In genomic region chr12:121827351-121828099, GRCh38 we compare ENCODE assay signal across 34 cellular contexts. TPM values are rescaled to one million over a fixed set of nuclear protein-coding genes. Genes with fewer than 3 reads are reported as not detected.
DNase-seq lines count a peak whose midpoint lies in the region; ATAC-seq, FAIRE-seq and TF ChIP-seq lines count a peak whose summit lies in the region.
"Had no signal": no experiment of that assay in that cellular context is flagged by ENCODE, and none has a peak within 500 bp of the region (broad histone marks: within the 10 kb centered on the region; RNA-seq: fewer than 3 reads in every experiment).

No MANE protein-coding gene starts in this region.

- H2BK15ac ChIP-seq in H9 (ENCODE audit: low read depth, low read length) (no peak overlapping the region), mesendoderm (replicated peaks; ENCODE audit: low read depth) (no peak overlapping the region)

- no peak for DNase-seq in CD8-positive, alpha-beta T cell
- DNase-seq in H9 (peak; percentile 61), K562 (ENCODE audit: extremely low read depth in 1 of 4, low spot score in 3 of 4) (no peak), neural progenitor cell (ENCODE audit: low spot score) (no peak), mesendoderm (no peak)
- DNase-seq in effector CD4-positive, alpha-beta T cell: no peak
- DNase-seq: activated CD4-positive, alpha-beta memory T cell treated with anti-CD3 and anti-CD28 coated beads for 36 hours; activated CD4-positive, CD25-positive, alpha-beta regulatory T cell treated with anti-CD3 and anti-CD28 coated beads, Interleukin-2, amount 50 U/mL, for 72 hours; activated naive CD8-positive, alpha-beta T cell treated with anti-CD3 and anti-CD28 coated beads, Interleukin-2, amount 10 ng/mL, durations not matched to agents 7 days and 5 days; DMS153; foreskin fibroblast; IMR-90; left ventricle myocardium inferior; NCI-H1048; NCI-H187; NCI-H2171; NCI-H510A; nucleus accumbens; psoas muscle; sigmoid colon; stimulated activated CD4-positive, alpha-beta T cell treated with anti-CD3 and anti-CD28 coated beads, Interleukin-12 subunit alpha, Interleukin-12 subunit beta, amount 100 ng/mL, for 4 hours; stimulated activated CD4-positive, alpha-beta T cell treated with anti-CD3 and anti-CD28 coated beads, Interleukin-2, amount 100 ng/mL, for 48 hours had no signal

- H3K18ac ChIP-seq in H9 (ENCODE audit: insufficient read length, low read depth, low read length) (no peak overlapping the region), mesendoderm (ENCODE audit: low read length) (no peak overlapping the region)

- H3K79me2 ChIP-seq in H9 (ENCODE audit: insufficient read depth, low read length): no peaks in the 10 kb centered on the region
- H3K79me2 ChIP-seq in K562 (ENCODE audit: control insufficient read depth, insufficient read depth, low read length): no peaks in the 10 kb centered on the region
- no peaks in the 10 kb centered on the region for H3K79me2 ChIP-seq in neural progenitor cell (ENCODE audit: low read depth)
- no peaks in the 10 kb centered on the region for H3K79me2 ChIP-seq in mesendoderm (ENCODE audit: control insufficient read depth, insufficient read depth, low read length)

- TF ChIP-seq POLR2A in K562 (conservative IDR thresholded peaks at IDR 0.05): no peak

- H3K4ac ChIP-seq in H9 (ENCODE audit: low read depth, low read length): no peak overlapping the region
- no peak overlapping the region for H3K4ac ChIP-seq in mesendoderm (ENCODE audit: low read depth, low read length)

- H3K4me1 Mint-ChIP-seq in CD8-positive, alpha-beta T cell (ENCODE audit: low read depth): peaks cover 3% of the 10 kb centered on the region
- H3K4me1 Mint-ChIP-seq in H9 (peaks cover 0 to 8% of the 10 kb centered on the region in 2 experiments; a peak in 1 of 4 replicates), neural progenitor cell (no peaks in the 10 kb centered on the region)

- no peak overlapping the region for H3K4me3 Mint-ChIP-seq in CD8-positive, alpha-beta T cell
- H3K4me3 Mint-ChIP-seq in H9 (no peak overlapping the region), neural progenitor cell (no peak overlapping the region)
- H3K4me3 Mint-ChIP-seq: activated CD4-positive, alpha-beta memory T cell treated with anti-CD3 and anti-CD28 coated beads for 36 hours; activated naive CD8-positive, alpha-beta T cell treated with anti-CD3 and anti-CD28 coated beads, Interleukin-2, amount 10 ng/mL, durations not matched to agents 7 days and 5 days; activated T-helper 1 cell treated with anti-CD3 and anti-CD28 coated beads, Interleukin-12 subunit alpha, Interleukin-12 subunit beta, Interleukin-2, Interleukin-4 antibody, amounts not matched to agents 30 ng/mL and 10 ng/mL and 1 ng/mL, durations not matched to agents 14 hours and 24 hours and 36 hours; T-helper 1 cell treated with Interleukin-12 subunit alpha and Interleukin-12 subunit beta and Interleukin-4 antibody, amounts not matched to agents 30 μg/mL and 1 μg/mL, for 36 hours had no signal

- no peaks in the 10 kb centered on the region for H3K27me3 ChIP-seq in CD8-positive, alpha-beta T cell (ENCODE audit: insufficient read depth, low read length)
- no peaks in the 10 kb centered on the region for H3K27me3 ChIP-seq in H9 (ENCODE audit: insufficient read depth, low read length)
- no peaks in the 10 kb centered on the region for H3K27me3 ChIP-seq in K562 (ENCODE audit: control insufficient read depth in 2 of 2, insufficient read depth in 2 of 2, low read length in 2 of 2)
- no peaks in the 10 kb centered on the region for H3K27me3 ChIP-seq in neural progenitor cell
- no peaks in the 10 kb centered on the region for H3K27me3 ChIP-seq in mesendoderm (ENCODE audit: insufficient read depth, low read length, poor library complexity)
- H3K27me3 ChIP-seq: ascending aorta, esophagus muscularis mucosa, sigmoid colon, tibial nerve had no signal

- peaks cover 76% of the 10 kb centered on the region for H3K36me3 ChIP-seq in CD8-positive, alpha-beta T cell (ENCODE audit: insufficient read depth, low read length)
- H3K36me3 ChIP-seq in K562 (ENCODE audit: control insufficient read depth, insufficient read depth, low read length): peaks cover 85% of the 10 kb centered on the region
- no peaks in the 10 kb centered on the region for H3K36me3 ChIP-seq in neural progenitor cell
- H3K36me3 ChIP-seq in mesendoderm (ENCODE audit: control insufficient read depth, insufficient read depth, low read length): peaks cover 13% of the 10 kb centered on the region

- H2BK120ac ChIP-seq in H9 (ENCODE audit: low read depth, low read length, poor library complexity, severe bottlenecking) (no peak overlapping the region), mesendoderm (ENCODE audit: low read depth, low read length) (no peak overlapping the region)

- no peaks in the 10 kb centered on the region for H3K27me3 Mint-ChIP-seq in CD8-positive, alpha-beta T cell (ENCODE audit: low read depth)
- H3K27me3 Mint-ChIP-seq in H9 (ENCODE audit: low read depth): no peaks in the 10 kb centered on the region
- peaks cover 5% of the 10 kb centered on the region for H3K27me3 Mint-ChIP-seq in neural progenitor cell (ENCODE audit: insufficient read depth, low read depth)
- H3K27me3 Mint-ChIP-seq: activated CD4-positive, alpha-beta memory T cell treated with anti-CD3 and anti-CD28 coated beads for 36 hours; activated naive CD8-positive, alpha-beta T cell treated with anti-CD3 and anti-CD28 coated beads, Interleukin-2, amount 10 ng/mL, durations not matched to agents 7 days and 5 days had no signal

- BruUV-seq in K562 (replicated peaks; lab: Mats Ljungman, UMichigan): no TSS peak

- no peaks in the 10 kb centered on the region for H3K9me3 ChIP-seq in CD8-positive, alpha-beta T cell (ENCODE audit: low read length)
- H3K9me3 ChIP-seq in H9 (ENCODE audit: control insufficient read depth, low read depth, low read length): no peaks in the 10 kb centered on the region
- H3K9me3 ChIP-seq in K562 (replicated peaks; ENCODE audit: control insufficient read depth, insufficient read depth, low read depth, low read length): no peaks in the 10 kb centered on the region
- H3K9me3 ChIP-seq in neural progenitor cell (ENCODE audit: low read depth): no peaks in the 10 kb centered on the region
- H3K9me3 ChIP-seq: ascending aorta, esophagus muscularis mucosa, left ventricle myocardium inferior, psoas muscle, sigmoid colon, tibial nerve had no signal

- POLR2A ChIA-PET in CD8-positive, alpha-beta T cell (lab: Charles Lee): interaction anchor here (0.6 to 2.0 kb wide), 10 partner anchors 10 to 91 kb away, joined by 3 to 9 read pairs (median 3); partner anchors contain the start of genes PSMD9 and SETD1B
- POLR2A ChIA-PET in K562 (lab: Yijun Ruan, JAX): interaction anchor here (0.7 to 3.3 kb wide), 6 partner anchors 10 to 89 kb away, joined by 3 to 21 read pairs (median 8); no protein-coding TSS in a partner anchor

- in situ Hi-C loops in K562 (cut with MboI): loop anchor here (25.0 kb wide), 1 partner anchor 1560 kb away; the partner anchor contains the start of gene KMT5A

- no peak overlapping the region for H3T11ph ChIP-seq in H9 (ENCODE audit: low read length)

- no peak overlapping the region for H4K8ac ChIP-seq in H9 (replicated peaks; ENCODE audit: insufficient read length, low read depth, low read length)
- no peak overlapping the region for H4K8ac ChIP-seq in mesendoderm (ENCODE audit: low read depth, low read length)

- no peak overlapping the region for H2BK12ac ChIP-seq in H9 (ENCODE audit: insufficient read length, low read depth, low read length)

- intact Hi-C loops in CD8-positive, alpha-beta T cell (cut with DNase I, micrococcal nuclease): no loop called here
- intact Hi-C loops in K562 (cut with micrococcal nuclease): no loop called here

- no peaks in the 10 kb centered on the region for H4K20me1 ChIP-seq in H9 (ENCODE audit: control insufficient read depth, insufficient read depth, insufficient read length)
- no peaks in the 10 kb centered on the region; the same call in 1 of the 2 replicates for H4K20me1 ChIP-seq in K562 (replicated peaks; ENCODE audit: control insufficient read depth, insufficient read depth, low read length)
- H4K20me1 ChIP-seq in neural progenitor cell (ENCODE audit: low read depth): no peaks in the 10 kb centered on the region

- H3K23me2 ChIP-seq in H9 (ENCODE audit: insufficient read length, low read depth, low read length, poor library complexity, severe bottlenecking): no peaks in the 10 kb centered on the region

- H3K79me1 ChIP-seq in H9 (ENCODE audit: insufficient read depth, low read depth, low read length, poor library complexity, severe bottlenecking) (no peaks in the 10 kb centered on the region), mesendoderm (ENCODE audit: low read length) (no peaks in the 10 kb centered on the region)

- CTCF ChIA-PET in CD8-positive, alpha-beta T cell (lab: Charles Lee): interaction anchor here (0.9 to 45.9 kb wide), 3 partner anchors 11 to 41 kb away, joined by 3 to 2042 read pairs (median 24); partner anchors contain the start of genes RHOF and SETD1B
- CTCF ChIA-PET in K562 (lab: Yijun Ruan, JAX; ENCODE audit: low intra/inter-chr PET ratio): no interaction called here

- H3K23ac ChIP-seq in H9 (ENCODE audit: insufficient read length, low read depth, low read length) (no peak overlapping the region), mesendoderm (ENCODE audit: low read length) (no peak overlapping the region)

- H2AFZ ChIP-seq in H9 (ENCODE audit: low read length): no peak overlapping the region
- no peak overlapping the region for H2AFZ ChIP-seq in K562 (ENCODE audit: low read depth, low read length)
- H2AFZ ChIP-seq in neural progenitor cell (replicated peaks): no peak overlapping the region

- no peaks in the 10 kb centered on the region for H3K9me1 ChIP-seq in K562 (ENCODE audit: control insufficient read depth, insufficient read depth, low read length)

- no peak overlapping the region for H2BK20ac ChIP-seq in H9 (ENCODE audit: low read depth, low read length, poor library complexity, severe bottlenecking)

- H2BK5ac ChIP-seq in H9 (ENCODE audit: insufficient read length, low read length): no peak overlapping the region
- H2BK5ac ChIP-seq in mesendoderm (ENCODE audit: low read length): no peak overlapping the region

- no peak overlapping the region for H3K27ac ChIP-seq in CD8-positive, alpha-beta T cell (ENCODE audit: low read depth, low read length)
- H3K27ac ChIP-seq in H9 (ENCODE audit: insufficient read length, low read depth, low read length) (no peak overlapping the region), K562 (ENCODE audit: extremely low read depth, low read depth, low read length) (no peak overlapping the region), neural progenitor cell (no peak overlapping the region), mesendoderm (ENCODE audit: low read depth, low read length) (no peak overlapping the region)
- H3K27ac ChIP-seq: ascending aorta, coronary artery, esophagus muscularis mucosa, left ventricle myocardium inferior, psoas muscle, sigmoid colon, SK-N-MC, tibial nerve had no signal

- TF ChIP-seq EP300 in K562 (IDR thresholded peaks at IDR 0.05; ENCODE audit: low read length): no peak

- H3K9me3 Mint-ChIP-seq in CD8-positive, alpha-beta T cell: no peaks in the 10 kb centered on the region
- no peaks in the 10 kb centered on the region; a peak in 1 of 5 replicates for H3K9me3 Mint-ChIP-seq in H9
- H3K9me3 Mint-ChIP-seq in neural progenitor cell: no peaks in the 10 kb centered on the region
- H3K9me3 Mint-ChIP-seq: activated CD4-positive, alpha-beta memory T cell treated with anti-CD3 and anti-CD28 coated beads for 36 hours; activated naive CD8-positive, alpha-beta T cell treated with anti-CD3 and anti-CD28 coated beads, Interleukin-2, amount 10 ng/mL, durations not matched to agents 7 days and 5 days; activated T-helper 1 cell treated with anti-CD3 and anti-CD28 coated beads, Interleukin-12 subunit alpha, Interleukin-12 subunit beta, Interleukin-2, Interleukin-4 antibody, amounts not matched to agents 30 ng/mL and 10 ng/mL and 1 ng/mL, durations not matched to agents 14 hours and 24 hours and 36 hours; T-helper 1 cell treated with Interleukin-12 subunit alpha and Interleukin-12 subunit beta and Interleukin-4 antibody, amounts not matched to agents 30 μg/mL and 1 μg/mL, for 36 hours had no signal

- H3K27ac Mint-ChIP-seq in CD8-positive, alpha-beta T cell: peak overlapping the region; percentile 45
- H3K27ac Mint-ChIP-seq in H9 (peak overlapping the region in 1 of 3 experiments; percentile 19; a peak in 1 of 7 replicates), neural progenitor cell (peak overlapping the region; percentile 83)
- H3K27ac Mint-ChIP-seq: activated CD4-positive, alpha-beta memory T cell treated with anti-CD3 and anti-CD28 coated beads for 36 hours; activated naive CD8-positive, alpha-beta T cell treated with anti-CD3 and anti-CD28 coated beads, Interleukin-2, amount 10 ng/mL, durations not matched to agents 7 days and 5 days; activated T-helper 1 cell treated with anti-CD3 and anti-CD28 coated beads, Interleukin-12 subunit alpha, Interleukin-12 subunit beta, Interleukin-2, Interleukin-4 antibody, amounts not matched to agents 30 ng/mL and 10 ng/mL and 1 ng/mL, durations not matched to agents 14 hours and 24 hours and 36 hours; T-helper 1 cell treated with Interleukin-12 subunit alpha and Interleukin-12 subunit beta and Interleukin-4 antibody, amounts not matched to agents 30 μg/mL and 1 μg/mL, for 36 hours had no signal

- H4K5ac ChIP-seq in H9 (ENCODE audit: insufficient read length, low read depth, low read length) (no peak overlapping the region), mesendoderm (ENCODE audit: low read length) (no peak overlapping the region)

- H4K91ac ChIP-seq in H9 (ENCODE audit: insufficient read length, low read depth, low read length): no peak overlapping the region

- H2AK5ac ChIP-seq in H9 (ENCODE audit: insufficient read length, low read length) (no peak overlapping the region), mesendoderm (ENCODE audit: low read length) (no peak overlapping the region)

- TF ChIP-seq CTCF in CD8-positive, alpha-beta T cell (IDR thresholded peaks at IDR 0.05): no peak
- TF ChIP-seq CTCF in H9 (conservative IDR thresholded peaks at IDR 0.05): peak; percentile 25; the same call in 1 of the 3 replicates
- TF ChIP-seq CTCF in K562 (IDR thresholded peaks at IDR 0.05 in 2 of 3, conservative IDR thresholded peaks at IDR 0.05 in 1 of 3; ENCODE audit: insufficient read depth in 2 of 3, low read depth in 1 of 3, low read length in 3 of 3): no peak
- no peak for TF ChIP-seq CTCF in neural progenitor cell (IDR thresholded peaks at IDR 0.05)

- H3K14ac ChIP-seq in H9 (ENCODE audit: insufficient read depth, low read length): no peak overlapping the region

- TF ChIP-seq RAD21 in K562 (CRISPR knock-in tag; conservative IDR thresholded peaks at IDR 0.05 in 1 of 2, IDR thresholded peaks at IDR 0.05 in 1 of 2): no peak

- no peak overlapping the region for H3K4me3 ChIP-seq in CD8-positive, alpha-beta T cell (ENCODE audit: low read depth, low read length)
- no peak overlapping the region for H3K4me3 ChIP-seq in K562
- no peak overlapping the region for H3K4me3 ChIP-seq in neural progenitor cell
- H3K4me3 ChIP-seq in mesendoderm (ENCODE audit: low read length): no peak overlapping the region
- H3K4me3 ChIP-seq: ascending aorta, coronary artery, esophagus muscularis mucosa, left ventricle myocardium inferior, psoas muscle, sigmoid colon, SK-N-MC, tibial nerve had no signal

- no peak overlapping the region for H3K56ac ChIP-seq in H9 (ENCODE audit: insufficient read length, low read depth, low read length)
- H3K56ac ChIP-seq in mesendoderm (ENCODE audit: low read length): no peak overlapping the region

- no peaks in the 10 kb centered on the region for H3F3A ChIP-seq in neural progenitor cell (ENCODE audit: low read depth)

- H3K36me3 Mint-ChIP-seq in CD8-positive, alpha-beta T cell: peaks cover 87% of the 10 kb centered on the region
- H3K36me3 Mint-ChIP-seq in H9 (ENCODE audit: insufficient read depth in 1 of 3, low read depth in 3 of 3): peaks cover 23 to 77% (median 61%) of the 10 kb centered on the region in 3 experiments; a peak in 6 of 7 replicates
- H3K36me3 Mint-ChIP-seq in neural progenitor cell: peaks cover 27% of the 10 kb centered on the region

- H3K4me1 ChIP-seq in CD8-positive, alpha-beta T cell (ENCODE audit: insufficient read depth, low read length): no peaks in the 10 kb centered on the region
- no peaks in the 10 kb centered on the region for H3K4me1 ChIP-seq in H9 (ENCODE audit: insufficient read depth, low read length)
- peaks cover 0 to 25% of the 10 kb centered on the region in 2 experiments; a peak in 2 of 5 replicates for H3K4me1 ChIP-seq in K562 (replicated peaks in 1 of 2; ENCODE audit: control insufficient read depth in 2 of 2, insufficient read depth in 2 of 2, low read length in 2 of 2)
- H3K4me1 ChIP-seq in neural progenitor cell: no peaks in the 10 kb centered on the region
- no peaks in the 10 kb centered on the region for H3K4me1 ChIP-seq in mesendoderm (ENCODE audit: control insufficient read depth, low read depth, low read length)
- H3K4me1 ChIP-seq: ascending aorta had no signal

- FAIRE-seq in K562 (lab: Jason Lieb, UNC): no peak
- FAIRE-seq: GM12892, islet of Langerhans had no signal

- no peak for ATAC-seq in CD8-positive, alpha-beta T cell
- ATAC-seq in K562 (no peak), HG02981 (IDR thresholded peaks at IDR 0.05; ENCODE audit: unreplicated experiment) (no peak)
- ATAC-seq: psoas muscle had no signal

- H3K9ac ChIP-seq in H9 (ENCODE audit: extremely low read depth, insufficient read length, low read length) (no peak overlapping the region), K562 (ENCODE audit: insufficient read depth in 1 of 2, low read depth in 2 of 2, low read length in 2 of 2) (no peak overlapping the region; a peak in 1 of 4 replicates), neural progenitor cell (no peak overlapping the region), mesendoderm (ENCODE audit: low read length) (no peak overlapping the region)

- no CpG with 5 or more reads among the region's 48 CpGs for WGBS in H9 (ENCODE audit: extremely low coverage, insufficient read length, low lambda C conversion rate)
- WGBS in K562 (ENCODE audit: insufficient coverage, low coverage, missing lambda C conversion rate): 96% methylated on average over 34 of the region's 48 CpGs
- WGBS in mesendoderm (ENCODE audit: extremely low coverage, insufficient coverage, low lambda C conversion rate): no CpG with 5 or more reads among the region's 48 CpGs

- H3K4me2 ChIP-seq in H9 (ENCODE audit: insufficient read depth, insufficient read length, low read length) (no peak overlapping the region), K562 (ENCODE audit: insufficient read depth, low read length) (no peak overlapping the region), neural progenitor cell (no peak overlapping the region), mesendoderm (ENCODE audit: low read length) (no peak overlapping the region)

RNA-seq across cellular contexts. Expression of gene SETD1B, which starts 23.7 kb away (rescaled TPM):
- total RNA-seq in CD8-positive, alpha-beta T cell: 100 to 1,000 TPM; 181 to 190 TPM
- 38.2 and 40.4 TPM in 2 replicates for total RNA-seq in H9 (2021)
- 15.2 and 26.5 TPM in 2 replicates for total RNA-seq in K562 (2011; cell fraction: chromatin; rRNA removed; ENCODE audit: low replicate concordance)
- total RNA-seq in K562 (2011; cell fraction: nucleolus; rRNA removed): 12.8 and 13.4 TPM in 2 replicates
- 10.8 and 11.7 TPM in 2 replicates for total RNA-seq in K562 (2011; cell fraction: nucleoplasm; rRNA removed)
- 2.9 and 4.7 TPM in 2 replicates for total RNA-seq in K562 (2014; rRNA removed)
- total RNA-seq in K562 (2014; rRNA removed; fragmentation: Illumina TruSeq; extraction: Trizol): 0.99 and 1.4 TPM in 2 replicates
- total RNA-seq in K562 (2015; rRNA removed; fragmentation: Illumina TruSeq; extraction: Trizol): 2.1 and 3.1 TPM in 2 replicates
- total RNA-seq in K562 (2021): 23.6 and 26.6 TPM in 2 replicates
- polyA plus RNA-seq in K562 (2011; rRNA removed): 0.77 and 1.1 TPM in 2 replicates
- polyA plus RNA-seq in K562 (2011; cell fraction: cytosol; rRNA removed): 0.75 and 1.0 TPM in 2 replicates
- polyA plus RNA-seq in K562 (2011; cell fraction: nucleus; rRNA removed): 4.0 and 7.0 TPM in 2 replicates
- 8.4 and 8.6 TPM in 2 replicates for polyA plus RNA-seq in K562 (2012)
- polyA plus RNA-seq in K562 (2014; fragmentation: Illumina TruSeq; extraction: Trizol): 6.1 and 10.6 TPM in 2 replicates
- polyA plus RNA-seq in K562 (2014; fragmentation: Nextera tagmentation; extraction: Ambion mirVana): 1 to 10 TPM in 1 of 2 experiments, under 1 TPM in 1; 0.48 to 2.3 TPM
- 6.9 and 7.1 TPM in 2 replicates for polyA plus RNA-seq in K562 (2014; rRNA removed)
- 1.2 and 1.3 TPM in 2 replicates for polyA minus RNA-seq in K562 (2011; rRNA and poly(A)+ RNA removed)
- 5.6 and 7.3 TPM in 2 replicates for polyA minus RNA-seq in K562 (2011; cell fraction: cytosol; rRNA and poly(A)+ RNA removed)
- 2.8 and 3.1 TPM in 2 replicates for polyA minus RNA-seq in K562 (2011; cell fraction: nucleus; rRNA and poly(A)+ RNA removed)
- 1.8 and 4.4 TPM in 2 replicates for total RNA-seq in neural progenitor cell (ENCODE audit: low replicate concordance)
- 11.4 TPM for polyA plus RNA-seq in mesendoderm (2013, experiment 1 of 2)
- 11.6 TPM for polyA plus RNA-seq in mesendoderm (2013, experiment 2 of 2)

RNA-seq across cellular contexts. Expression of gene HPD, which starts 31.1 kb away (rescaled TPM):
- not detected for total RNA-seq in CD8-positive, alpha-beta T cell
- 0.22 TPM in 1 of 2 replicates, not detected in the other for total RNA-seq in H9 (2021)
- total RNA-seq in K562 (2011; cell fraction: chromatin; rRNA removed; ENCODE audit: low replicate concordance): 0.53 TPM in 1 of 2 replicates, not detected in the other
- total RNA-seq in K562 (2011; cell fraction: nucleolus; rRNA removed): 0.33 TPM in 1 of 2 replicates, not detected in the other
- not detected in 2 replicates for total RNA-seq in K562 (2011; cell fraction: nucleoplasm; rRNA removed)
- total RNA-seq in K562 (2014; rRNA removed): 0.23 TPM in 1 of 2 replicates, not detected in the other
- not detected in 2 replicates for total RNA-seq in K562 (2014; rRNA removed; fragmentation: Illumina TruSeq; extraction: Trizol)
- not detected in 2 replicates for total RNA-seq in K562 (2015; rRNA removed; fragmentation: Illumina TruSeq; extraction: Trizol)
- 0.29 TPM in 2 replicates for total RNA-seq in K562 (2021)
- 0.06 TPM in 1 of 2 replicates, not detected in the other for polyA plus RNA-seq in K562 (2011; rRNA removed)
- 0.04 and 0.18 TPM in 2 replicates for polyA plus RNA-seq in K562 (2011; cell fraction: cytosol; rRNA removed)
- not detected in 2 replicates for polyA plus RNA-seq in K562 (2011; cell fraction: nucleus; rRNA removed)
- 0.08 and 0.36 TPM in 2 replicates for polyA plus RNA-seq in K562 (2012)
- not detected in 2 replicates for polyA plus RNA-seq in K562 (2014; fragmentation: Illumina TruSeq; extraction: Trizol)
- polyA plus RNA-seq in K562 (2014; fragmentation: Nextera tagmentation; extraction: Ambion mirVana): under 1 TPM; 0.07 TPM
- polyA plus RNA-seq in K562 (2014; rRNA removed): 0.09 TPM in 1 of 2 replicates, not detected in the other
- 0.53 TPM in 1 of 2 replicates, not detected in the other for polyA minus RNA-seq in K562 (2011; rRNA and poly(A)+ RNA removed)
- not detected in 2 replicates for polyA minus RNA-seq in K562 (2011; cell fraction: cytosol; rRNA and poly(A)+ RNA removed)
- polyA minus RNA-seq in K562 (2011; cell fraction: nucleus; rRNA and poly(A)+ RNA removed): not detected in 2 replicates
- total RNA-seq in neural progenitor cell (ENCODE audit: low replicate concordance): not detected in 2 replicates
- 0.46 TPM for polyA plus RNA-seq in mesendoderm (2013, experiment 1 of 2)
- 0.42 TPM for polyA plus RNA-seq in mesendoderm (2013, experiment 2 of 2)
- total RNA-seq: activated CD4-positive, alpha-beta memory T cell treated with anti-CD3 and anti-CD28 coated beads for 36 hours; activated naive CD8-positive, alpha-beta T cell treated with anti-CD3 and anti-CD28 coated beads, Interleukin-2, amount 10 ng/mL, durations not matched to agents 7 days and 5 days; activated T-helper 1 cell treated with anti-CD3 and anti-CD28 coated beads, Interleukin-12 subunit alpha, Interleukin-12 subunit beta, Interleukin-2, Interleukin-4 antibody, amounts not matched to agents 30 ng/mL and 10 ng/mL and 1 ng/mL, durations not matched to agents 14 hours and 24 hours and 36 hours; OCI-LY7 had no signal
- polyA plus RNA-seq: BJ had no signal

RNA-seq across cellular contexts. Expression of gene RHOF, which starts 34.0 kb away (rescaled TPM):
- 100 to 1,000 TPM; 185 TPM for total RNA-seq in CD8-positive, alpha-beta T cell
- total RNA-seq in H9 (2021) (29.1 and 29.3 TPM in 2 replicates), K562 (2014; rRNA removed) (3.5 and 3.9 TPM in 2 replicates), K562 (2014; rRNA removed; fragmentation: Illumina TruSeq; extraction: Trizol) (3.1 and 3.9 TPM in 2 replicates), K562 (2015; rRNA removed; fragmentation: Illumina TruSeq; extraction: Trizol) (4.3 and 4.8 TPM in 2 replicates), K562 (2021) (10.1 and 10.4 TPM in 2 replicates), neural progenitor cell (ENCODE audit: low replicate concordance) (20.1 and 30.8 TPM in 2 replicates)
- total RNA-seq in K562 (2011; cell fraction: chromatin; rRNA removed; ENCODE audit: low replicate concordance): 78.6 and 99.1 TPM in 2 replicates
- total RNA-seq in K562 (2011; cell fraction: nucleolus; rRNA removed): 34.0 and 38.0 TPM in 2 replicates
- total RNA-seq in K562 (2011; cell fraction: nucleoplasm; rRNA removed): 43.6 and 46.6 TPM in 2 replicates
- polyA plus RNA-seq in K562 (2011; rRNA removed) (4.0 and 6.3 TPM in 2 replicates), K562 (2014; fragmentation: Illumina TruSeq; extraction: Trizol) (4.3 and 5.4 TPM in 2 replicates), K562 (2014; fragmentation: Nextera tagmentation; extraction: Ambion mirVana) (under 1 TPM; 0.13 to 0.45 TPM), K562 (2014; rRNA removed) (8.8 and 9.5 TPM in 2 replicates)
- 1.2 and 2.6 TPM in 2 replicates for polyA plus RNA-seq in K562 (2011; cell fraction: cytosol; rRNA removed)
- polyA plus RNA-seq in K562 (2011; cell fraction: nucleus; rRNA removed): 21.6 and 23.6 TPM in 2 replicates
- polyA plus RNA-seq in K562 (2012): 3.9 and 4.4 TPM in 2 replicates
- polyA minus RNA-seq in K562 (2011; rRNA and poly(A)+ RNA removed): 3.8 and 8.5 TPM in 2 replicates
- polyA minus RNA-seq in K562 (2011; cell fraction: cytosol; rRNA and poly(A)+ RNA removed): 2.6 and 4.0 TPM in 2 replicates
- 19.9 and 31.2 TPM in 2 replicates for polyA minus RNA-seq in K562 (2011; cell fraction: nucleus; rRNA and poly(A)+ RNA removed)
- 15.5 TPM for polyA plus RNA-seq in mesendoderm (2013, experiment 1 of 2)
- polyA plus RNA-seq in mesendoderm (2013, experiment 2 of 2): 15.0 TPM
